In genomic region chr16:57770361-57770760, GRCh38 we compare ENCODE assay signal across 22 cellular contexts.
"Had no signal": no experiment of that assay in that cellular context is flagged by ENCODE, and none has a peak within 500 bp of the region (broad histone marks: within the 10 kb centered on the region; RNA-seq: fewer than 3 reads in every experiment).

No MANE protein-coding gene starts in this region.

- H3K27ac ChIP-seq: breast epithelium, Peyer's patch had no signal

- H3K4me1 ChIP-seq: breast epithelium, Peyer's patch had no signal

- H3K36me3 ChIP-seq: breast epithelium had no signal

- H3K36me3 Mint-ChIP-seq: activated naive CD4-positive, alpha-beta T cell treated with anti-CD3 and anti-CD28 coated beads, Interleukin-2, amount 50 U/mL, for 24 hours had no signal

- H3K9me3 ChIP-seq: breast epithelium, MG63, Peyer's patch had no signal

- H3K4me1 Mint-ChIP-seq: activated naive CD4-positive, alpha-beta T cell treated with anti-CD3 and anti-CD28 coated beads, Interleukin-2, amount 50 U/mL, for 24 hours had no signal

- H3K27me3 Mint-ChIP-seq: activated naive CD4-positive, alpha-beta T cell treated with anti-CD3 and anti-CD28 coated beads, Interleukin-2, amount 50 U/mL, for 24 hours had no signal

- ATAC-seq: activated CD4-positive, CD25-positive, alpha-beta regulatory T cell treated with anti-CD3 and anti-CD28 coated beads, Interleukin-2, amount 50 U/mL, for 24 hours; activated CD8-positive, alpha-beta T cell treated with anti-CD3 and anti-CD28 coated beads, Interleukin-2, amount 10 ng/mL, durations not matched to agents 7 days and 5 days had no signal

- H3K4me3 Mint-ChIP-seq: activated CD8-positive, alpha-beta T cell treated with anti-CD3 and anti-CD28 coated beads, Interleukin-2, amount 10 ng/mL, durations not matched to agents 7 days and 5 days; activated naive CD4-positive, alpha-beta T cell treated with anti-CD3 and anti-CD28 coated beads, Interleukin-2, amount 50 U/mL, for 24 hours; T-helper 1 cell treated with Interleukin-12 subunit alpha and Interleukin-12 subunit beta and Interleukin-4 antibody, amounts not matched to agents 30 μg/mL and 1 μg/mL, for 36 hours had no signal

- H3K27me3 ChIP-seq: breast epithelium, MG63, Peyer's patch had no signal

- DNase-seq: activated CD4-positive, alpha-beta T cell treated with anti-CD3 and anti-CD28 coated beads for 4 hours; activated CD4-positive, alpha-beta T cell treated with anti-CD3 and anti-CD28 coated beads, Interleukin-2, amount 50 U/mL, for 4 hours; activated CD8-positive, alpha-beta memory T cell treated with anti-CD3 and anti-CD28 coated beads, Interleukin-2, amount 50 U/mL, for 48 hours; activated CD8-positive, alpha-beta T cell treated with anti-CD3 and anti-CD28 coated beads, Interleukin-2, amount 10 ng/mL, durations not matched to agents 7 days and 5 days; activated naive CD4-positive, alpha-beta T cell; activated T-cell treated with anti-CD3 and anti-CD28 coated beads, Interleukin-2, amount 50 U/mL, for 1 hour; caudate nucleus; MG63; MV-4-11; NCI-H1092 treated with DMSO at 0.1 percent for 48 hours; NCI-H1417 treated with DMSO at 0.1 percent for 48 hours; NCI-H1694; NCI-H2081; NCI-H2171; NCI-H345; NCI-H524; OCI-M1; Peyer's patch had no signal

- H3K4me3 ChIP-seq: breast epithelium, MG63, Peyer's patch had no signal

- H3K27ac Mint-ChIP-seq: activated CD8-positive, alpha-beta T cell treated with anti-CD3 and anti-CD28 coated beads, Interleukin-2, amount 10 ng/mL, durations not matched to agents 7 days and 5 days; activated naive CD4-positive, alpha-beta T cell treated with anti-CD3 and anti-CD28 coated beads, Interleukin-2, amount 50 U/mL, for 24 hours; T-helper 1 cell treated with Interleukin-12 subunit alpha and Interleukin-12 subunit beta and Interleukin-4 antibody, amounts not matched to agents 30 μg/mL and 1 μg/mL, for 36 hours had no signal

- H3K9me3 Mint-ChIP-seq: activated naive CD4-positive, alpha-beta T cell treated with anti-CD3 and anti-CD28 coated beads, Interleukin-2, amount 50 U/mL, for 24 hours; T-helper 1 cell treated with Interleukin-12 subunit alpha and Interleukin-12 subunit beta and Interleukin-4 antibody, amounts not matched to agents 30 μg/mL and 1 μg/mL, for 36 hours had no signal
